11 cellular contexts compared by ENCODE assay signal in the genomic region with DNA sequence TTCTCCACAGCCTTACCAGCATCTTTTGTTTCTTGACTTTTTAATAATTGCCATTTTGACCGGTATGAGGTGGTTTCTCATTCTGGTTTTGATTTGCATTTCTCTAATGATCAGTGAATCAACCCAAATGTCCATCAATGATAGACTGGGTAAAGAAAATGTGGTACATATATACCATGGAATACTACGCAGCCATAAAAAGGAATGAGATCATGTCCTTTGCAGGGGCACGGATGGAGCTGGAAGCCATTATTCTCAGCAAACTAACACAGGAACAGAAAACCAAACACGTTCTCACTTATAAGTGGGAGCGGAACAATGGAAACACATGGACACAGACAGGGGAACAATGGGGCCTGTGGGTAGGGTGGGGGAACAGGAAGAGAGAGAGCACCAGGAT. TPM values are rescaled to one million over a fixed set of nuclear protein-coding genes. Genes with fewer than 3 reads are reported as not detected.
DNase-seq lines count a peak whose midpoint lies in the region; ATAC-seq, FAIRE-seq and TF ChIP-seq lines count a peak whose summit lies in the region.
"Not testable (repeated sequence)": the region's sequence is repeated elsewhere in the genome, so short reads cannot be mapped to it uniquely, and the experiment has no call there.
"Had no signal": no experiment of that assay in that cellular context is flagged by ENCODE, and none has a peak within 500 bp of the region (broad histone marks: within the 10 kb centered on the region; RNA-seq: fewer than 3 reads in every experiment).

No MANE protein-coding gene starts in this region.

- H3K27ac ChIP-seq in K562 (ENCODE audit: extremely low read depth, low read depth, low read length); right atrium auricular region: not testable (repeated sequence)

- ATAC-seq in K562 = not testable (repeated sequence)

- not testable (repeated sequence) for TF ChIP-seq EP300 in K562 (IDR thresholded peaks at IDR 0.05; ENCODE audit: low read length)

- not testable (repeated sequence) for TF ChIP-seq CTCF in K562 (IDR thresholded peaks at IDR 0.05 in 2 of 3, conservative IDR thresholded peaks at IDR 0.05 in 1 of 3; ENCODE audit: insufficient read depth in 2 of 3, low read depth in 1 of 3, low read length in 3 of 3); right atrium auricular region (IDR thresholded peaks at IDR 0.05)

- not testable (repeated sequence) for BruUV-seq in K562 (replicated peaks; lab: Mats Ljungman, UMichigan)

- not testable (repeated sequence) for DNase-seq in HTR-8/SVneo (ENCODE audit: insufficient read length, low spot score); K562 (ENCODE audit: extremely low read depth in 1 of 4, low spot score in 3 of 4)
- DNase-seq in NCI-H748 (lab: John Stamatoyannopoulos, UW; ENCODE audit: unreplicated experiment) (peak; percentile 20), right atrium auricular region (ENCODE audit: low spot score) (peak; percentile 4)

- not testable (repeated sequence) for TF ChIP-seq POLR2A in K562 (conservative IDR thresholded peaks at IDR 0.05)

- not testable (repeated sequence) for H3K9me1 ChIP-seq in K562 (ENCODE audit: control insufficient read depth, insufficient read depth, low read length)

- WGBS in K562 (ENCODE audit: insufficient coverage, low coverage, missing lambda C conversion rate) = 22% methylated on average over 5 of the region's 5 CpGs

- not testable (repeated sequence) for H4K20me1 ChIP-seq in K562 (replicated peaks; ENCODE audit: control insufficient read depth, insufficient read depth, low read length)

- peak; percentile 48 for FAIRE-seq in HTR-8/SVneo (lab: Jason Lieb, UNC)
- FAIRE-seq in K562 (lab: Jason Lieb, UNC) = not testable (repeated sequence)

- intact Hi-C loops in K562 (cut with micrococcal nuclease) = not testable (repeated sequence)

- in situ Hi-C loops in K562 (cut with MboI) = not testable (repeated sequence)

- not testable (repeated sequence) for H3K79me2 ChIP-seq in K562 (ENCODE audit: control insufficient read depth, insufficient read depth, low read length)

- not testable (repeated sequence) for H3K4me2 ChIP-seq in K562 (ENCODE audit: insufficient read depth, low read length)

- H3K27me3 ChIP-seq in K562 (ENCODE audit: control insufficient read depth in 2 of 2, insufficient read depth in 2 of 2, low read length in 2 of 2) = peaks cover 9 to 24% of the 10 kb centered on the region in 2 experiments; a peak in 3 of 5 replicates
- H3K27me3 ChIP-seq in right atrium auricular region = not testable (repeated sequence)

- not testable (repeated sequence) for H3K4me3 ChIP-seq in K562, right atrium auricular region

- not testable (repeated sequence) for H3K9me3 ChIP-seq in K562 (replicated peaks; ENCODE audit: control insufficient read depth, insufficient read depth, low read depth, low read length); right atrium auricular region

- not testable (repeated sequence) for H2AFZ ChIP-seq in K562 (ENCODE audit: low read depth, low read length)

- not testable (repeated sequence) for H3K4me1 ChIP-seq in K562 (replicated peaks in 1 of 2; ENCODE audit: control insufficient read depth in 2 of 2, insufficient read depth in 2 of 2, low read length in 2 of 2)
- peaks cover 0 to 44% of the 10 kb centered on the region in 2 donors for H3K4me1 ChIP-seq in right atrium auricular region

- not testable (repeated sequence) for H3K9ac ChIP-seq in K562 (ENCODE audit: insufficient read depth in 1 of 2, low read depth in 2 of 2, low read length in 2 of 2)

- POLR2A ChIA-PET in K562 (lab: Yijun Ruan, JAX) = interaction anchor here (1.1 kb wide), 1 partner anchor 10 kb away, joined by 3 read pairs; no protein-coding TSS in a partner anchor

- CTCF ChIA-PET in K562 (lab: Yijun Ruan, JAX; ENCODE audit: low intra/inter-chr PET ratio) = interaction anchor here (3.5 kb wide), 1 partner anchor 74 kb away, joined by 38 read pairs; no protein-coding TSS in a partner anchor

- not testable (repeated sequence) for H3K36me3 ChIP-seq in K562 (ENCODE audit: control insufficient read depth, insufficient read depth, low read length)
- peaks cover 11% of the 10 kb centered on the region for H3K36me3 ChIP-seq in right atrium auricular region

- not testable (repeated sequence) for TF ChIP-seq RAD21 in K562 (CRISPR knock-in tag; conservative IDR thresholded peaks at IDR 0.05 in 1 of 2, IDR thresholded peaks at IDR 0.05 in 1 of 2)

TF ChIP-seq in K562, 482 proteins besides CTCF, POLR2A, EP300 and RAD21:
- peak; percentile 30 for TF ChIP-seq ZNF146 (CRISPR knock-in tag; IDR thresholded peaks at IDR 0.05; ENCODE audit: unreplicated experiment)

RNA-seq across cellular contexts. Expression of a gene that starts 4.7 kb away (rescaled TPM):
- total RNA-seq in K562 (2011; cell fraction: chromatin; rRNA removed; ENCODE audit: low replicate concordance) = not detected in 2 replicates
- not detected in 2 replicates for total RNA-seq in K562 (2011; cell fraction: nucleolus; rRNA removed)
- total RNA-seq in K562 (2011; cell fraction: nucleoplasm; rRNA removed) = not detected in 2 replicates
- total RNA-seq in K562 (2014; rRNA removed) (not detected in 2 replicates), K562 (2014; rRNA removed; fragmentation: Illumina TruSeq; extraction: Trizol) (not detected in 2 replicates), K562 (2015; rRNA removed; fragmentation: Illumina TruSeq; extraction: Trizol) (not detected in 2 replicates), K562 (2021) (not detected in 2 replicates), right atrium auricular region (100 to 1,000 TPM; 131 to 168 TPM)
- polyA plus RNA-seq in K562 (2011; rRNA removed) (not detected in 2 replicates), K562 (2014; fragmentation: Illumina TruSeq; extraction: Trizol) (not detected in 2 replicates), K562 (2014; fragmentation: Nextera tagmentation; extraction: Ambion mirVana) (not detected), K562 (2014; rRNA removed) (not detected in 2 replicates)
- polyA plus RNA-seq in K562 (2011; cell fraction: cytosol; rRNA removed) = not detected in 2 replicates
- polyA plus RNA-seq in K562 (2011; cell fraction: nucleus; rRNA removed) = not detected in 2 replicates
- polyA plus RNA-seq in K562 (2012) = not detected in 2 replicates
- polyA minus RNA-seq in K562 (2011; rRNA and poly(A)+ RNA removed) = not detected in 2 replicates
- not detected in 2 replicates for polyA minus RNA-seq in K562 (2011; cell fraction: cytosol; rRNA and poly(A)+ RNA removed)
- not detected in 2 replicates for polyA minus RNA-seq in K562 (2011; cell fraction: nucleus; rRNA and poly(A)+ RNA removed)
- total RNA-seq: CD4-positive, alpha-beta memory T cell; CD4-positive, CD25-positive, alpha-beta regulatory T cell; CD8-positive, alpha-beta memory T cell; GM12878 had no signal
- polyA plus RNA-seq: CD14-positive monocyte; CD4-positive, alpha-beta memory T cell; CD4-positive, CD25-positive, alpha-beta regulatory T cell; CD8-positive, alpha-beta memory T cell had no signal

RNA-seq across cellular contexts. Expression of a gene that starts 18.9 kb away (rescaled TPM):
- 9.4 and 15.8 TPM in 2 replicates for total RNA-seq in K562 (2011; cell fraction: chromatin; rRNA removed; ENCODE audit: low replicate concordance)
- total RNA-seq in K562 (2011; cell fraction: nucleolus; rRNA removed) = 8.2 and 10.0 TPM in 2 replicates
- total RNA-seq in K562 (2011; cell fraction: nucleoplasm; rRNA removed) = 10.0 and 13.6 TPM in 2 replicates
- 15.5 and 15.6 TPM in 2 replicates for total RNA-seq in K562 (2014; rRNA removed)
- total RNA-seq in K562 (2014; rRNA removed; fragmentation: Illumina TruSeq; extraction: Trizol) = 19.6 and 25.5 TPM in 2 replicates
- total RNA-seq in K562 (2015; rRNA removed; fragmentation: Illumina TruSeq; extraction: Trizol) = 19.4 and 19.9 TPM in 2 replicates
- total RNA-seq in K562 (2021) = 19.0 and 20.4 TPM in 2 replicates
- polyA plus RNA-seq in K562 (2011; rRNA removed) = 37.3 and 43.9 TPM in 2 replicates
- polyA plus RNA-seq in K562 (2011; cell fraction: cytosol; rRNA removed) = 17.5 and 28.9 TPM in 2 replicates
- 42.5 and 57.4 TPM in 2 replicates for polyA plus RNA-seq in K562 (2011; cell fraction: nucleus; rRNA removed)
- 17.6 and 20.4 TPM in 2 replicates for polyA plus RNA-seq in K562 (2012)
- polyA plus RNA-seq in K562 (2014; fragmentation: Illumina TruSeq; extraction: Trizol) = 23.6 and 25.4 TPM in 2 replicates
- polyA plus RNA-seq in K562 (2014; fragmentation: Nextera tagmentation; extraction: Ambion mirVana) = 10 to 100 TPM; 54.8 to 57.3 TPM
- 19.7 and 21.7 TPM in 2 replicates for polyA plus RNA-seq in K562 (2014; rRNA removed)
- 31.4 and 31.8 TPM in 2 replicates for polyA minus RNA-seq in K562 (2011; rRNA and poly(A)+ RNA removed)
- polyA minus RNA-seq in K562 (2011; cell fraction: cytosol; rRNA and poly(A)+ RNA removed) = 10.0 and 12.0 TPM in 2 replicates
- 4.7 and 8.0 TPM in 2 replicates for polyA minus RNA-seq in K562 (2011; cell fraction: nucleus; rRNA and poly(A)+ RNA removed)
- total RNA-seq in right atrium auricular region = 10 to 100 TPM; 30.8 to 31.1 TPM

RNA-seq across cellular contexts. Expression of a gene that starts 55.5 kb away (rescaled TPM):
- not detected in 2 replicates for total RNA-seq in K562 (2011; cell fraction: chromatin; rRNA removed; ENCODE audit: low replicate concordance)
- total RNA-seq in K562 (2011; cell fraction: nucleolus; rRNA removed) = not detected in 2 replicates
- total RNA-seq in K562 (2011; cell fraction: nucleoplasm; rRNA removed) = not detected in 2 replicates
- total RNA-seq in K562 (2014; rRNA removed) = not detected in 2 replicates
- total RNA-seq in K562 (2014; rRNA removed; fragmentation: Illumina TruSeq; extraction: Trizol) = not detected in 2 replicates
- total RNA-seq in K562 (2015; rRNA removed; fragmentation: Illumina TruSeq; extraction: Trizol) = not detected in 2 replicates
- total RNA-seq in K562 (2021) = 0.31 and 0.34 TPM in 2 replicates
- not detected in 2 replicates for polyA plus RNA-seq in K562 (2011; rRNA removed)
- 0.27 TPM in 1 of 2 replicates, not detected in the other for polyA plus RNA-seq in K562 (2011; cell fraction: cytosol; rRNA removed)
- 0.27 TPM in 1 of 2 replicates, not detected in the other for polyA plus RNA-seq in K562 (2011; cell fraction: nucleus; rRNA removed)
- polyA plus RNA-seq in K562 (2012) = 5.5 TPM in 1 of 2 replicates, not detected in the other
- 0.06 TPM in 1 of 2 replicates, not detected in the other for polyA plus RNA-seq in K562 (2014; fragmentation: Illumina TruSeq; extraction: Trizol)
- under 1 TPM in 1 of 2 experiments, not detected in 1; 0.07 TPM for polyA plus RNA-seq in K562 (2014; fragmentation: Nextera tagmentation; extraction: Ambion mirVana)
- polyA plus RNA-seq in K562 (2014; rRNA removed) = 0.40 and 0.53 TPM in 2 replicates
- polyA minus RNA-seq in K562 (2011; rRNA and poly(A)+ RNA removed) = not detected in 2 replicates
- polyA minus RNA-seq in K562 (2011; cell fraction: cytosol; rRNA and poly(A)+ RNA removed) = not detected in 2 replicates
- polyA minus RNA-seq in K562 (2011; cell fraction: nucleus; rRNA and poly(A)+ RNA removed) = not detected in 2 replicates
- 1 to 10 TPM in 1 of 2 donors, not detected in 1; 1.2 TPM for total RNA-seq in right atrium auricular region
- total RNA-seq: CD4-positive, alpha-beta memory T cell; CD4-positive, CD25-positive, alpha-beta regulatory T cell; CD8-positive, alpha-beta memory T cell; G401; GM12878 had no signal
- polyA plus RNA-seq: AG04450; CD14-positive monocyte; CD8-positive, alpha-beta memory T cell had no signal

Comparison
In these comparisons a context has a peak if more than half of its experiments do, and no peak if none do; other contexts are left out.
1. RNA of a gene that starts 4.7 kb away (total RNA-seq): 131 to 168 TPM in right atrium auricular region; not detected in K562; every median in the first group is over 100 times any median in the second.